8 cellular contexts compared by ENCODE assay signal in genomic region chr9:112037281-112038016, GRCh38.
DNase-seq lines count a peak whose midpoint lies in the region; FAIRE-seq and TF ChIP-seq lines count a peak whose summit lies in the region.

No MANE protein-coding gene starts in this region.

- FAIRE-seq in G401.6 (lab: Jason Lieb, UNC), result peak; percentile 96
- peak; percentile 90 for FAIRE-seq in H54 (lab: Jason Lieb, UNC)

- no peak overlapping the region for H4K91ac ChIP-seq in trophoblast cell (ENCODE audit: low read depth, low read length)

- H3K4ac ChIP-seq in trophoblast cell (ENCODE audit: low read depth, low read length), result no peak overlapping the region

- H4K12ac ChIP-seq in trophoblast cell (ENCODE audit: low read depth, low read length), result no peak overlapping the region

- CTCF ChIA-PET in OCI-LY7 (lab: Charles Lee; ENCODE audit: unreplicated experiment), result no interaction called here

- H3K4me3 ChIP-seq in OCI-LY7 (ENCODE audit: low read depth, low read length, poor library complexity, severe bottlenecking) (no peak overlapping the region), trophoblast cell (ENCODE audit: low read depth, low read length) (no peak overlapping the region)

- POLR2A ChIA-PET in OCI-LY7 (lab: Charles Lee), result interaction anchor here (1.0 to 1.4 kb wide), 2 partner anchors 7 to 16 kb away, joined by 3 to 4 read pairs; no protein-coding TSS in a partner anchor

- H3K36me3 ChIP-seq in OCI-LY7 (ENCODE audit: insufficient read depth, low read length) (no peaks in the 10 kb centered on the region), trophoblast cell (ENCODE audit: control insufficient read depth in 1 of 2, insufficient read depth in 2 of 2, low read length in 2 of 2) (peaks cover 5% of the 10 kb centered on the region in 2 experiments)

- H3K9me3 ChIP-seq in OCI-LY7 (ENCODE audit: low read length), result no peaks in the 10 kb centered on the region
- no peaks in the 10 kb centered on the region for H3K9me3 ChIP-seq in trophoblast cell (ENCODE audit: insufficient read depth, low read depth, low read length)

- no peak overlapping the region for H4K8ac ChIP-seq in trophoblast cell (ENCODE audit: low read depth, low read length)

- H3K18ac ChIP-seq in trophoblast cell (ENCODE audit: low read length), result peak overlapping the region; percentile 32

- no peak overlapping the region for H3K23ac ChIP-seq in trophoblast cell (ENCODE audit: low read length)

- intact Hi-C loops in OCI-LY7 (cut with micrococcal nuclease; ENCODE audit: unreplicated experiment), result no loop called here

- TF ChIP-seq CTCF in OCI-LY7 (conservative IDR thresholded peaks at IDR 0.05; ENCODE audit: low read length), result no peak

- no peak for DNase-seq in H54 (ENCODE audit: insufficient read length, low spot score)
- DNase-seq in OCI-LY7 (ENCODE audit: low spot score), result peak; percentile 49
- DNase-seq in activated naive CD4-positive, alpha-beta T cell treated with Interleukin-2 at 50 U/mL for 16 hours, result peak; percentile 70
- DNase-seq in trophoblast cell, result peak in 1 of 2 donors; percentile 75
- no peak for DNase-seq in NCI-H510A treated with DMSO at 0.1 percent for 48 hours (lab: John Stamatoyannopoulos, UW)
- DNase-seq in NCI-H345 treated with DMSO at 0.1 percent for 48 hours (lab: John Stamatoyannopoulos, UW; ENCODE audit: unreplicated experiment), result no peak
- DNase-seq in amygdala (lab: John Stamatoyannopoulos, UW), result no peak

- H3K9me2 ChIP-seq in OCI-LY7 (ENCODE audit: insufficient read depth, low read length), result no peaks in the 10 kb centered on the region

- no peak overlapping the region for H3K9ac ChIP-seq in trophoblast cell (ENCODE audit: low read length)

- no peak overlapping the region for H2AK5ac ChIP-seq in trophoblast cell (ENCODE audit: low read length)

- peaks cover 12% of the 10 kb centered on the region for H3K79me1 ChIP-seq in trophoblast cell (ENCODE audit: low read length)

- no peaks in the 10 kb centered on the region for H4K20me1 ChIP-seq in OCI-LY7 (ENCODE audit: insufficient read depth, low read length)

- H3K4me1 ChIP-seq in OCI-LY7 (ENCODE audit: insufficient read depth, low read length, poor library complexity, severe bottlenecking), result peaks cover 9% of the 10 kb centered on the region
- peaks cover 21 to 26% of the 10 kb centered on the region in 2 experiments for H3K4me1 ChIP-seq in trophoblast cell (ENCODE audit: control insufficient read depth in 1 of 2, insufficient read depth in 2 of 2, low read length in 2 of 2)

- 0 out of 2 replicates have a peak overlapping the region, but pooled peaks have one; percentile 12 for H3K4me2 ChIP-seq in OCI-LY7 (ENCODE audit: low read length)
- H3K4me2 ChIP-seq in trophoblast cell (ENCODE audit: low read length), result no peak overlapping the region

- BruUV-seq in OCI-LY7 (replicated peaks; lab: Mats Ljungman, UMichigan), result no TSS peak

- no peaks in the 10 kb centered on the region for H3K27me3 ChIP-seq in trophoblast cell (ENCODE audit: insufficient read depth, low read length)

- TF ChIP-seq POLR2A in H54 (IDR thresholded peaks at IDR 0.05; ENCODE audit: low read depth, low read length), result no peak

- WGBS in trophoblast cell (ENCODE audit: extremely low coverage, insufficient coverage, insufficient read length), result no CpG with 5 or more reads among the region's 2 CpGs

- H2BK120ac ChIP-seq in trophoblast cell (ENCODE audit: insufficient read depth, low read length, poor library complexity), result no peak overlapping the region

- H2AFZ ChIP-seq in OCI-LY7 (ENCODE audit: low read length) (no peak overlapping the region), trophoblast cell (ENCODE audit: insufficient read depth, low read length, poor library complexity) (no peak overlapping the region)

- no peaks in the 10 kb centered on the region for H3K79me2 ChIP-seq in OCI-LY7 (ENCODE audit: insufficient read depth, low read depth, low read length)
- H3K79me2 ChIP-seq in trophoblast cell (ENCODE audit: control insufficient read depth, insufficient read depth, low read length, poor library complexity), result no peaks in the 10 kb centered on the region

- no peak overlapping the region for H3K14ac ChIP-seq in trophoblast cell (ENCODE audit: low read length)

- H2BK5ac ChIP-seq in trophoblast cell (ENCODE audit: low read depth, low read length, poor library complexity), result no peak overlapping the region

- no peak overlapping the region for H2BK12ac ChIP-seq in trophoblast cell (ENCODE audit: low read length)

- H3K27ac ChIP-seq in OCI-LY7 (ENCODE audit: low read depth, low read length, poor library complexity, severe bottlenecking), result no peak overlapping the region
- no peak overlapping the region for H3K27ac ChIP-seq in trophoblast cell (ENCODE audit: low read depth, low read length)

Comparison
In these comparisons a context has a peak if more than half of its experiments do, and no peak if none do; other contexts are left out.
1. DNase-seq: peak in OCI-LY7 (single experiment) and activated naive CD4-positive, alpha-beta T cell treated with Interleukin-2 at 50 U/mL for 16 hours (single experiment); none in H54 (single experiment), NCI-H510A treated with DMSO at 0.1 percent for 48 hours (single experiment), NCI-H345 treated with DMSO at 0.1 percent for 48 hours (single experiment) and amygdala (0 of 56).